ENCODE assay signal across 14 cellular contexts in the genomic region with DNA sequence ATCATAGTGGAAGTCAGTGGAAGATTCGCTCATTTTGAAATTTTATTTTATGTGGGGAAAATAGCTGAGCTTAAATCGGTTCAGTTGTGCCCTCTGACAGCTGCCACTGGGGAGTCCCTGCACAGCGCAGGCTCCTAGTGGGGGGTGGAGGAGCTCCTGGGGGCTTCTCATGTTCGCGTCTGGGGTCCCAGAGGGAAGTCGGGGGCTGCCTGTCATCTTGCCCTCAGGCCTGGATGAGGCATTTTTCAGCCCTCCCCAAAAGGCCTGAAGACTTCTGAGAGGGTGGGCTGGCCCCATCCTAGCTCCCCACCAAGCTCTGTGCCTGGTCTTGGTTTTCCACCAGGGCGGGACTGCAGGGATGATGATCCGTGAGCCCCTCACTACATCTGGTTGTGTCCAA.
DNase-seq lines count a peak whose midpoint lies in the region; ATAC-seq and TF ChIP-seq lines count a peak whose summit lies in the region.
"Had no signal": no experiment of that assay in that cellular context is flagged by ENCODE, and none has a peak within 500 bp of the region (broad histone marks: within the 10 kb centered on the region; RNA-seq: fewer than 3 reads in every experiment).

No MANE protein-coding gene starts in this region.

- no peak for TF ChIP-seq CTCF in chondrocyte (IDR thresholded peaks at IDR 0.05)

- no peaks in the 10 kb centered on the region for H3K27me3 ChIP-seq in right cardiac atrium (ENCODE audit: control insufficient read depth, insufficient read depth)

- H3K27me3 Mint-ChIP-seq in chondrocyte (ENCODE audit: low read depth), result peaks cover 4% of the 10 kb centered on the region
- H3K27me3 Mint-ChIP-seq: B cell had no signal

- H3K36me3 Mint-ChIP-seq in chondrocyte (ENCODE audit: low read depth), result no peaks in the 10 kb centered on the region
- H3K36me3 Mint-ChIP-seq: CD4-positive, alpha-beta memory T cell had no signal

- H3K4me3 ChIP-seq in right cardiac atrium (ENCODE audit: low read length), result no peak overlapping the region

- 73% methylated on average over 8 of the region's 8 CpGs for WGBS in right cardiac atrium

- H3K4me1 ChIP-seq in right cardiac atrium (ENCODE audit: control insufficient read depth, insufficient read depth, low read length), result no peaks in the 10 kb centered on the region

- no peak for ATAC-seq in left cardiac atrium
- ATAC-seq in right cardiac atrium, result no peak
- no peak for ATAC-seq in GM21526 (IDR thresholded peaks at IDR 0.05; ENCODE audit: low FRiP score, unreplicated experiment)

- no peak overlapping the region for H3K4me3 Mint-ChIP-seq in chondrocyte (ENCODE audit: unreplicated experiment)
- H3K4me3 Mint-ChIP-seq: B cell; CD4-positive, alpha-beta memory T cell had no signal

- no peak overlapping the region for H3K27ac Mint-ChIP-seq in chondrocyte (ENCODE audit: unreplicated experiment)
- H3K27ac Mint-ChIP-seq: B cell; CD4-positive, alpha-beta memory T cell had no signal

- intact Hi-C loops in left cardiac atrium (cut with DNase I) (no loop called here), right cardiac atrium (cut with DNase I) (no loop called here), posterior vena cava (cut with DNase I) (no loop called here)

- H3K4me1 Mint-ChIP-seq in chondrocyte (ENCODE audit: low read depth), result no peaks in the 10 kb centered on the region
- H3K4me1 Mint-ChIP-seq: B cell; CD4-positive, alpha-beta memory T cell had no signal

- no peaks in the 10 kb centered on the region for H3K9me3 ChIP-seq in right cardiac atrium (ENCODE audit: control insufficient read depth, low read length)

- DNase-seq in left cardiac atrium, result peak; percentile 12
- DNase-seq in right cardiac atrium, result no peak
- peak; percentile 48 for DNase-seq in chondrocyte (ENCODE audit: low spot score)
- DNase-seq in posterior vena cava (ENCODE audit: low spot score), result peak; percentile 57
- DNase-seq in activated naive CD4-positive, alpha-beta T cell (lab: John Stamatoyannopoulos, UW), result no peak
- DNase-seq in NCI-H1694 treated with DMSO at 0.1 percent for 48 hours (lab: John Stamatoyannopoulos, UW), result no peak
- DNase-seq: C1 segment of cervical spinal cord; CD4-positive, alpha-beta memory T cell; DMS153; DND-41; GDM1; IMR-90 had no signal

- no peaks in the 10 kb centered on the region for H3K9me3 Mint-ChIP-seq in chondrocyte (ENCODE audit: low read depth)
- H3K9me3 Mint-ChIP-seq: CD4-positive, alpha-beta memory T cell had no signal

- no peak overlapping the region for H3K27ac ChIP-seq in right cardiac atrium (ENCODE audit: low read length)

Comparison
In these comparisons a context has a peak if more than half of its experiments do, and no peak if none do; other contexts are left out.
1. DNase-seq: peak in left cardiac atrium (single experiment), chondrocyte (single experiment) and posterior vena cava (single experiment); none in right cardiac atrium (0 of 3), activated naive CD4-positive, alpha-beta T cell (0 of 4) and NCI-H1694 treated with DMSO at 0.1 percent for 48 hours (single experiment).